In the genomic region with DNA sequence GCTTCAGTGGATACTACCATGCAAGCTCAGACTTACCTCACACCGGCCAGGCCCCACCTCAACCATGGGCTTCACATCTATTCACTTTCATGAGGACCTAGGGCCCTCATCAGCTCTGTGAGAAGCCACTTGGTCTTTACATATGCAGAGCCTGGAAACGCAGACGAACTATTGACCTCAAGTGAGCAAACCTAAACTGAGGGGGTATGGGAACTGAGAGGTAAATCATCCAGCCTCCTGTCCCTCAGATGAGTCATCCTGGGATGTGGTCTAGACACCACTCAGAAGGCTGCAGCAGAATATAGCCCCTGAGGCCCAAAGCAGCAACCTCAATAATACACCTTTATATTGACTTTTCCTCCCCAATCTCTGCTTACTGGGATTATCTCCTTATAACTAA, we compare ENCODE assay signal across 12 cellular contexts.
DNase-seq lines count a peak whose midpoint lies in the region; ATAC-seq and TF ChIP-seq lines count a peak whose summit lies in the region.
"Had no signal": no experiment of that assay in that cellular context is flagged by ENCODE, and none has a peak within 500 bp of the region (broad histone marks: within the 10 kb centered on the region; RNA-seq: fewer than 3 reads in every experiment).

No MANE protein-coding gene starts in this region.

- ATAC-seq in GM18502 (IDR thresholded peaks at IDR 0.05; ENCODE audit: poor library complexity, unreplicated experiment) (peak; percentile 81), HG02763 (IDR thresholded peaks at IDR 0.05; ENCODE audit: unreplicated experiment) (peak; percentile 61), HG03135 (IDR thresholded peaks at IDR 0.05; ENCODE audit: unreplicated experiment) (no peak), T-helper 17 cell (no peak)
- ATAC-seq: right lobe of liver had no signal

- H3K27ac Mint-ChIP-seq in T-helper 17 cell (no peak overlapping the region), mesothelial cell of epicardium (no peak overlapping the region)
- H3K27ac Mint-ChIP-seq: activated naive CD4-positive, alpha-beta T cell treated with anti-CD3 and anti-CD28 coated beads for 36 hours had no signal

- peak; percentile 49 for DNase-seq in NT2/D1 (ENCODE audit: low read depth, low spot score)
- DNase-seq in iris pigment epithelial cell (ENCODE audit: low read depth) = peak; percentile 1
- no peak for DNase-seq in left ventricle myocardium inferior
- DNase-seq in T-helper 17 cell = no peak
- DNase-seq in mesothelial cell of epicardium (ENCODE audit: low spot score in 2 of 2, unreplicated experiment in 2 of 2) = no peak
- DNase-seq: activated naive CD4-positive, alpha-beta T cell treated with anti-CD3 and anti-CD28 coated beads for 36 hours; right lobe of liver; SHP77 had no signal

- H3K4me1 Mint-ChIP-seq in T-helper 17 cell (no peaks in the 10 kb centered on the region), mesothelial cell of epicardium (no peaks in the 10 kb centered on the region)

- H3K4me1 ChIP-seq in NT2/D1 (ENCODE audit: insufficient read depth, insufficient read length) (no peaks in the 10 kb centered on the region), left ventricle myocardium inferior (peaks cover 13% of the 10 kb centered on the region)

- intact Hi-C loops in left ventricle myocardium inferior (cut with micrococcal nuclease) = no loop called here

- H3K36me3 ChIP-seq in NT2/D1 (ENCODE audit: insufficient read depth, insufficient read length, low read length) (no peaks in the 10 kb centered on the region), left ventricle myocardium inferior (no peaks in the 10 kb centered on the region)
- H3K36me3 ChIP-seq: right lobe of liver had no signal

- H3K9me3 Mint-ChIP-seq in mesothelial cell of epicardium = peaks cover 5% of the 10 kb centered on the region

- peaks cover 2% of the 10 kb centered on the region for H3K27me3 ChIP-seq in NT2/D1 (ENCODE audit: insufficient read depth, insufficient read length)
- no peaks in the 10 kb centered on the region for H3K27me3 ChIP-seq in left ventricle myocardium inferior (ENCODE audit: low read depth)
- H3K27me3 ChIP-seq: hepatocyte, right lobe of liver had no signal

- H3K4me3 ChIP-seq in NT2/D1 (ENCODE audit: insufficient read length, low read depth) = no peak overlapping the region
- H3K4me3 ChIP-seq in left ventricle myocardium inferior = no peak overlapping the region
- H3K4me3 ChIP-seq: hepatocyte, right lobe of liver had no signal

- TF ChIP-seq CTCF in left ventricle myocardium inferior (IDR thresholded peaks at IDR 0.05; ENCODE audit: borderline replicate concordance) = no peak
- TF ChIP-seq CTCF in mesothelial cell of epicardium (IDR thresholded peaks at IDR 0.05; ENCODE audit: unreplicated experiment) = no peak

- H3K27ac ChIP-seq in left ventricle myocardium inferior (replicated peaks) = no peak overlapping the region
- H3K27ac ChIP-seq: hepatocyte, right lobe of liver had no signal

- H3K4me3 Mint-ChIP-seq in T-helper 17 cell (no peak overlapping the region), mesothelial cell of epicardium (no peak overlapping the region)
- H3K4me3 Mint-ChIP-seq: activated naive CD4-positive, alpha-beta T cell treated with anti-CD3 and anti-CD28 coated beads for 36 hours had no signal

- H3K27me3 Mint-ChIP-seq in T-helper 17 cell = peaks cover 5% of the 10 kb centered on the region
- H3K27me3 Mint-ChIP-seq in mesothelial cell of epicardium (ENCODE audit: low read depth) = no peaks in the 10 kb centered on the region

- H3K9ac ChIP-seq in NT2/D1 (ENCODE audit: insufficient read length, low read depth) = no peak overlapping the region

- H3K36me3 Mint-ChIP-seq in T-helper 17 cell (ENCODE audit: low read depth) (no peaks in the 10 kb centered on the region), mesothelial cell of epicardium (no peaks in the 10 kb centered on the region)

- 0 out of 2 replicates have a peak, but pooled peaks cover 7% of the 10 kb centered on the region for H3K9me3 ChIP-seq in NT2/D1 (ENCODE audit: insufficient read depth, low read length)
- no peaks in the 10 kb centered on the region for H3K9me3 ChIP-seq in left ventricle myocardium inferior (replicated peaks)
- no peaks in the 10 kb centered on the region for H3K9me3 ChIP-seq in T-helper 17 cell (ENCODE audit: control insufficient read depth, low read length, poor library complexity, severe bottlenecking)
- H3K9me3 ChIP-seq: right lobe of liver had no signal

Comparison
In these comparisons a context has a peak if more than half of its experiments do, and no peak if none do; other contexts are left out.
1. ATAC-seq: peak in GM18502 (single experiment) and HG02763 (single experiment); none in HG03135 (single experiment) and T-helper 17 cell (single experiment).
2. DNase-seq: peak in NT2/D1 (single experiment) and iris pigment epithelial cell (single experiment); none in left ventricle myocardium inferior (single experiment), T-helper 17 cell (0 of 3) and mesothelial cell of epicardium (0 of 2).